In the genomic region with DNA sequence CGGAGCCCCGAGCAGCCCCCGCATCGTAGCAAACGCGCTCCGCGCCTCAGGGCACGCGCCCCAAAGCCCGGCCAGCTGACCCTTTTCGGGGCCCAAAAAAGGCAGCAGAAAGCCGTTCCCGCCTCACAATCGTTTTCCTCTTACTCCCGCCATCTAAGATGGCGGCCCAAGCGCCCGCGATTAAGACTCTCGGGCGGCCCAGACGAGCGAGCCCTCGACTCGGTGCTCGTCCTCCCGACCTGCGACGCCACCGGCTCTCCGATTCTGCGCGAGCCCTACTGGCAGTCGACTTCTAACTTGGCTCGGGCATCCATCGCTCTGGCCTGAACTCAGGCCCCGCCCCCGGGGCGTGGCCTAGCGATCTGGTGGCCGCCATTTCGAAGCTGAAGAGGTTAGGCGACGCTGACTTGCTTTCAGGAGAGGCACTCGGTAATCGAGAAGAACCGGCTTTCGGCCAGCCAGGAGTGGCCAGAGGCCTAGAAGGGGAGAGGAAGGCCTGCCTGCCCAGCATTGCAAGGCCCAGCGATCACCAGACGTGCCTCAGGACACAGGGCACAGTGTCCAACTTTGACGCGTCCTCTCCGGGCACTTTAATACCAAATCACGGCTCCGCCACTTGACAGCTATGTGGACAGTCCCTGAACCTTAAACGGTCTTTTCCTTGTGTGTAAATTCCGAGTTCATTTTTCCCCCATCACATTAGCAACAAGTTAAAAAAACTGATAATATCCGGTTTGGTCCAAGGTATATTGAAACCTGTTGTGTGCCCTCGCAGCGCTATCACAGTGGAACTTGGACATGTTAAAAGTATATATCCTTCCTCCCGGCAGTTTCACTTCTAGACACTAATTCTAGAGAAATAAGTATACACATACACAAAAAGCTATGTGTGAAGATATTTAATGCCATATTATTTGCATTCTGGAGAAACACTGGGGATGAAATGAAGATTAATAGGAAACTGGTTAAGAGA, we compare ENCODE assay signal across 1 cellular context.
TF ChIP-seq lines count a peak whose summit lies in the region.

TSS of gene RAF1 (minus strand) at position 182 of the 973 bp plus-strand sequence. CDS start 45,396 bp downstream, outside the sequence.

TF ChIP-seq in HepG2, 621 proteins besides CTCF, POLR2A, EP300 and RAD21 (continued from another document and continues in another):
- TF ChIP-seq, protein P1, sequence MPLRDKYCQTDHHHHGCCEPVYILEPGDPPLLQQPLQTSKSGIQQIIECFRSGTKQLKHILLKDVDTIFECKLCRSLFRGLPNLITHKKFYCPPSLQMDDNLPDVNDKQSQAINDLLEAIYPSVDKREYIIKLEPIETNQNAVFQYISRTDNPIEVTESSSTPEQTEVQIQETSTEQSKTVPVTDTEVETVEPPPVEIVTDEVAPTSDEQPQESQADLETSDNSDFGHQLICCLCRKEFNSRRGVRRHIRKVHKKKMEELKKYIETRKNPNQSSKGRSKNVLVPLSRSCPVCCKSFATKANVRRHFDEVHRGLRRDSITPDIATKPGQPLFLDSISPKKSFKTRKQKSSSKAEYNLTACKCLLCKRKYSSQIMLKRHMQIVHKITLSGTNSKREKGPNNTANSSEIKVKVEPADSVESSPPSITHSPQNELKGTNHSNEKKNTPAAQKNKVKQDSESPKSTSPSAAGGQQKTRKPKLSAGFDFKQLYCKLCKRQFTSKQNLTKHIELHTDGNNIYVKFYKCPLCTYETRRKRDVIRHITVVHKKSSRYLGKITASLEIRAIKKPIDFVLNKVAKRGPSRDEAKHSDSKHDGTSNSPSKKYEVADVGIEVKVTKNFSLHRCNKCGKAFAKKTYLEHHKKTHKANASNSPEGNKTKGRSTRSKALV (CRISPR knock-in tag; IDR thresholded peaks at IDR 0.05), result peak; percentile 52; the same call in 1 of the 2 replicates
- TF ChIP-seq ZNF660 (CRISPR knock-in tag; IDR thresholded peaks at IDR 0.05; ENCODE audit: borderline replicate concordance, low read depth), result no peak
- no peak for TF ChIP-seq CBX2 (IDR thresholded peaks at IDR 0.05; ENCODE audit: low read depth, low read length)
- TF ChIP-seq CBX2 (CRISPR knock-in tag; IDR thresholded peaks at IDR 0.05; ENCODE audit: low read depth), result 0 out of 2 replicates have a peak, but pooled peaks have one; percentile 30
- no peak for TF ChIP-seq RAD51 (IDR thresholded peaks at IDR 0.05; ENCODE audit: borderline replicate concordance)
- peak; percentile 59; the same call in 1 of the 2 replicates for TF ChIP-seq WIZ (CRISPR knock-in tag; IDR thresholded peaks at IDR 0.05)
- TF ChIP-seq HNRNPK (IDR thresholded peaks at IDR 0.05; ENCODE audit: low read depth, low read length, poor library complexity, severe bottlenecking), result no peak
- TF ChIP-seq FIP1L1 (IDR thresholded peaks at IDR 0.05; ENCODE audit: borderline replicate concordance, insufficient read depth, low read depth, low read length), result peak; percentile 93; the same call in 1 of the 2 replicates
- TF ChIP-seq ZNF562 (CRISPR knock-in tag; IDR thresholded peaks at IDR 0.05; ENCODE audit: borderline replicate concordance), result no peak
- no peak for TF ChIP-seq ZNF20 (CRISPR knock-in tag; IDR thresholded peaks at IDR 0.05)
- TF ChIP-seq ATF2 (CRISPR knock-in tag; IDR thresholded peaks at IDR 0.05), result peak; percentile 70
- TF ChIP-seq NFE2L1 (CRISPR knock-in tag; IDR thresholded peaks at IDR 0.05; ENCODE audit: borderline replicate concordance), result no peak
- TF ChIP-seq TCF12 (IDR thresholded peaks at IDR 0.05), result no peak
- no peak for TF ChIP-seq TCF12 (CRISPR knock-in tag; IDR thresholded peaks at IDR 0.05)
- no peak for TF ChIP-seq ZMYM2 (CRISPR knock-in tag; IDR thresholded peaks at IDR 0.05)
- TF ChIP-seq RXRB (CRISPR knock-in tag; IDR thresholded peaks at IDR 0.05; ENCODE audit: borderline replicate concordance), result peak; percentile 81
- TF ChIP-seq ADNP (CRISPR knock-in tag; IDR thresholded peaks at IDR 0.05), result no peak
- no peak for TF ChIP-seq IRX3 (CRISPR knock-in tag; IDR thresholded peaks at IDR 0.05; ENCODE audit: borderline replicate concordance, low read depth)
- no peak for TF ChIP-seq PRPF4 (IDR thresholded peaks at IDR 0.05; ENCODE audit: low read depth, low read length, poor library complexity, severe bottlenecking)
- peak; percentile 65; the same call in 1 of the 2 replicates for TF ChIP-seq ZNF788 (CRISPR knock-in tag; IDR thresholded peaks at IDR 0.05; ENCODE audit: borderline replicate concordance)
- TF ChIP-seq ZNF253 (CRISPR knock-in tag; IDR thresholded peaks at IDR 0.05; ENCODE audit: borderline replicate concordance), result no peak
- peak; percentile 89 for TF ChIP-seq GATAD1 (CRISPR knock-in tag; IDR thresholded peaks at IDR 0.05)
- TF ChIP-seq ZNF354B (CRISPR knock-in tag; IDR thresholded peaks at IDR 0.05), result no peak
- TF ChIP-seq PREB (CRISPR knock-in tag; IDR thresholded peaks at IDR 0.05), result no peak
- no peak for TF ChIP-seq NFE2 (CRISPR knock-in tag; IDR thresholded peaks at IDR 0.05)
- TF ChIP-seq ZFP62 (CRISPR knock-in tag; IDR thresholded peaks at IDR 0.05), result no peak
- no peak for TF ChIP-seq DMTF1 (CRISPR knock-in tag; IDR thresholded peaks at IDR 0.05)
- TF ChIP-seq, protein P2, sequence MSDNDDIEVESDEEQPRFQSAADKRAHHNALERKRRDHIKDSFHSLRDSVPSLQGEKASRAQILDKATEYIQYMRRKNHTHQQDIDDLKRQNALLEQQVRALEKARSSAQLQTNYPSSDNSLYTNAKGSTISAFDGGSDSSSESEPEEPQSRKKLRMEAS (IDR thresholded peaks at IDR 0.05), result peak; percentile 61
- TF ChIP-seq TBX2 (CRISPR knock-in tag; IDR thresholded peaks at IDR 0.05; ENCODE audit: borderline replicate concordance), result peak; percentile 64; the same call in 1 of the 2 replicates
- 0 out of 2 replicates have a peak, but pooled peaks have one; percentile 75 for TF ChIP-seq ZBTB20 (CRISPR knock-in tag; IDR thresholded peaks at IDR 0.05; ENCODE audit: borderline replicate concordance, low read depth)
- TF ChIP-seq ZNF629 (CRISPR knock-in tag; conservative IDR thresholded peaks at IDR 0.05), result 0 out of 2 replicates have a peak, but pooled peaks have one; percentile 8
- TF ChIP-seq DMAP1 (CRISPR knock-in tag; IDR thresholded peaks at IDR 0.05), result peak; percentile 78
- TF ChIP-seq DPF2 (CRISPR knock-in tag; IDR thresholded peaks at IDR 0.05; ENCODE audit: borderline replicate concordance, low read depth), result no peak
- TF ChIP-seq, protein P3, sequence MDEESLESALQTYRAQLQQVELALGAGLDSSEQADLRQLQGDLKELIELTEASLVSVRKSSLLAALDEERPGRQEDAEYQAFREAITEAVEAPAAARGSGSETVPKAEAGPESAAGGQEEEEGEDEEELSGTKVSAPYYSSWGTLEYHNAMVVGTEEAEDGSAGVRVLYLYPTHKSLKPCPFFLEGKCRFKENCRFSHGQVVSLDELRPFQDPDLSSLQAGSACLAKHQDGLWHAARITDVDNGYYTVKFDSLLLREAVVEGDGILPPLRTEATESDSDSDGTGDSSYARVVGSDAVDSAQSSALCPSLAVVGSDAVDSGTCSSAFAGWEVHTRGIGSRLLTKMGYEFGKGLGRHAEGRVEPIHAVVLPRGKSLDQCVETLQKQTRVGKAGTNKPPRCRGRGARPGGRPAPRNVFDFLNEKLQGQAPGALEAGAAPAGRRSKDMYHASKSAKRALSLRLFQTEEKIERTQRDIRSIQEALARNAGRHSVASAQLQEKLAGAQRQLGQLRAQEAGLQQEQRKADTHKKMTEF (CRISPR knock-in tag; IDR thresholded peaks at IDR 0.05), result peak; percentile 91
- TF ChIP-seq ZNF782 (CRISPR knock-in tag; IDR thresholded peaks at IDR 0.05; ENCODE audit: borderline replicate concordance), result peak; percentile 26; the same call in 1 of the 2 replicates
- peak; percentile 46; the same call in 1 of the 2 replicates for TF ChIP-seq ZBTB2 (CRISPR knock-in tag; IDR thresholded peaks at IDR 0.05; ENCODE audit: low read depth)
- no peak for TF ChIP-seq GTF2F1 (IDR thresholded peaks at IDR 0.05; ENCODE audit: low read length)
- TF ChIP-seq ZNF776 (CRISPR knock-in tag; IDR thresholded peaks at IDR 0.05), result no peak; the same call in 1 of the 2 replicates
- TF ChIP-seq PRMT3 (CRISPR knock-in tag; IDR thresholded peaks at IDR 0.05; ENCODE audit: borderline replicate concordance, low read depth), result no peak
- no peak for TF ChIP-seq SCMH1 (CRISPR knock-in tag; IDR thresholded peaks at IDR 0.05; ENCODE audit: borderline replicate concordance)
- peak; percentile 88 for TF ChIP-seq RBFOX2 (IDR thresholded peaks at IDR 0.05; ENCODE audit: low read depth, low read length)
- TF ChIP-seq ARHGAP35 (CRISPR knock-in tag; IDR thresholded peaks at IDR 0.05; ENCODE audit: borderline replicate concordance), result no peak
- no peak; the same call in 1 of the 2 replicates for TF ChIP-seq NR2C2 (CRISPR knock-in tag; IDR thresholded peaks at IDR 0.05; ENCODE audit: borderline replicate concordance)
- TF ChIP-seq, protein P4, sequence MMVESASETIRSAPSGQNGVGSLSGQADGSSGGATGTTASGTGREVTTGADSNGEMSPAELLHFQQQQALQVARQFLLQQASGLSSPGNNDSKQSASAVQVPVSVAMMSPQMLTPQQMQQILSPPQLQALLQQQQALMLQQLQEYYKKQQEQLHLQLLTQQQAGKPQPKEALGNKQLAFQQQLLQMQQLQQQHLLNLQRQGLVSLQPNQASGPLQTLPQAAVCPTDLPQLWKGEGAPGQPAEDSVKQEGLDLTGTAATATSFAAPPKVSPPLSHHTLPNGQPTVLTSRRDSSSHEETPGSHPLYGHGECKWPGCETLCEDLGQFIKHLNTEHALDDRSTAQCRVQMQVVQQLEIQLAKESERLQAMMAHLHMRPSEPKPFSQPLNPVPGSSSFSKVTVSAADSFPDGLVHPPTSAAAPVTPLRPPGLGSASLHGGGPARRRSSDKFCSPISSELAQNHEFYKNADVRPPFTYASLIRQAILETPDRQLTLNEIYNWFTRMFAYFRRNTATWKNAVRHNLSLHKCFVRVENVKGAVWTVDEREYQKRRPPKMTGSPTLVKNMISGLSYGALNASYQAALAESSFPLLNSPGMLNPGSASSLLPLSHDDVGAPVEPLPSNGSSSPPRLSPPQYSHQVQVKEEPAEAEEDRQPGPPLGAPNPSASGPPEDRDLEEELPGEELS (CRISPR knock-in tag; IDR thresholded peaks at IDR 0.05), result peak; percentile 53; the same call in 1 of the 2 replicates
- 0 out of 2 replicates have a peak, but pooled peaks have one; percentile 59 for TF ChIP-seq STAT5B (CRISPR knock-in tag; IDR thresholded peaks at IDR 0.05)
- no peak for TF ChIP-seq ZNF460 (CRISPR knock-in tag; IDR thresholded peaks at IDR 0.05; ENCODE audit: borderline replicate concordance)
- no peak for TF ChIP-seq REXO4 (CRISPR knock-in tag; IDR thresholded peaks at IDR 0.05; ENCODE audit: borderline replicate concordance)
- TF ChIP-seq ZNF335 (CRISPR knock-in tag; IDR thresholded peaks at IDR 0.05), result peak; percentile 74; the same call in 1 of the 2 replicates
- no peak; the same call in none of the 2 replicates for TF ChIP-seq FOXC1 (CRISPR knock-in tag; IDR thresholded peaks at IDR 0.05; ENCODE audit: borderline replicate concordance)
- TF ChIP-seq KLF12 (CRISPR knock-in tag; IDR thresholded peaks at IDR 0.05; ENCODE audit: borderline replicate concordance), result no peak
- TF ChIP-seq MAZ (IDR thresholded peaks at IDR 0.05; ENCODE audit: borderline replicate concordance, low read depth, low read length), result peak; percentile 71; the same call in 1 of the 2 replicates
- peak; percentile 27; the same call in 1 of the 2 replicates for TF ChIP-seq MAZ (CRISPR knock-in tag; IDR thresholded peaks at IDR 0.05; ENCODE audit: low read depth)
- no peak for TF ChIP-seq FOXA1 (IDR thresholded peaks at IDR 0.05)
- TF ChIP-seq FOXA1 (CRISPR knock-in tag; IDR thresholded peaks at IDR 0.05), result no peak
- TF ChIP-seq SALL2 (CRISPR knock-in tag; IDR thresholded peaks at IDR 0.05), result peak; percentile 61
- TF ChIP-seq ELF3 (CRISPR knock-in tag; IDR thresholded peaks at IDR 0.05), result peak; percentile 61; the same call in 1 of the 2 replicates
- 0 out of 2 replicates have a peak, but pooled peaks have one; percentile 72 for TF ChIP-seq NFKB2 (CRISPR knock-in tag; IDR thresholded peaks at IDR 0.05; ENCODE audit: borderline replicate concordance)
